In genomic region chr9:94374176-94375056, GRCh38 we compare ENCODE assay signal across 8 cellular contexts. TPM values are rescaled to one million over a fixed set of nuclear protein-coding genes. Genes with fewer than 3 reads are reported as not detected.
DNase-seq lines count a peak whose midpoint lies in the region; ATAC-seq and TF ChIP-seq lines count a peak whose summit lies in the region.
"Not testable (repeated sequence)": the region's sequence is repeated elsewhere in the genome, so short reads cannot be mapped to it uniquely, and the experiment has no call there.

No MANE protein-coding gene starts in this region.

- H3K36me3 ChIP-seq in CD4-positive, CD25-positive, alpha-beta regulatory T cell (ENCODE audit: control insufficient read depth, insufficient read depth, low read length); left lung: not testable (repeated sequence)

- POLR2A ChIA-PET in activated CD4-positive, alpha-beta T cell treated with anti-CD3 and anti-CD28 coated beads, Interleukin-2, amount 10 ng/mL, durations not matched to agents 7 days and 5 days (lab: Charles Lee) = not testable (repeated sequence)

- peak overlapping the region; percentile 91 to 98 (median 96) for H3K4me3 Mint-ChIP-seq in CD4-positive, CD25-positive, alpha-beta regulatory T cell
- H3K4me3 Mint-ChIP-seq in activated CD4-positive, alpha-beta T cell treated with anti-CD3 and anti-CD28 coated beads, Interleukin-2, amount 10 ng/mL, durations not matched to agents 7 days and 5 days = peak overlapping the region; percentile 86
- H3K4me3 Mint-ChIP-seq in dendritic cell treated with granulocyte-macrophage colony-stimulating factor and Interleukin-4, amounts not matched to agents 40 ng/mL and 50 ng/mL, for 4 days = peak overlapping the region; percentile 72

- H3K27ac ChIP-seq in CD4-positive, CD25-positive, alpha-beta regulatory T cell (ENCODE audit: insufficient read depth, low read length, poor library complexity, severe bottlenecking) = peak overlapping the region; percentile 62
- H3K27ac ChIP-seq in left lung = peak overlapping the region; percentile 53 to 84

- TF ChIP-seq CTCF in left lung (IDR thresholded peaks at IDR 0.05) = not testable (repeated sequence)

- not testable (repeated sequence) for H3K9me3 Mint-ChIP-seq in CD4-positive, CD25-positive, alpha-beta regulatory T cell; activated CD4-positive, alpha-beta T cell treated with anti-CD3 and anti-CD28 coated beads, Interleukin-2, amount 10 ng/mL, durations not matched to agents 7 days and 5 days; dendritic cell treated with granulocyte-macrophage colony-stimulating factor and Interleukin-4, amounts not matched to agents 40 ng/mL and 50 ng/mL, for 4 days

- peak overlapping the region; percentile 60 to 90 (median 85) for H3K27ac Mint-ChIP-seq in CD4-positive, CD25-positive, alpha-beta regulatory T cell
- peak overlapping the region; percentile 92 for H3K27ac Mint-ChIP-seq in activated CD4-positive, alpha-beta T cell treated with anti-CD3 and anti-CD28 coated beads, Interleukin-2, amount 10 ng/mL, durations not matched to agents 7 days and 5 days
- peak overlapping the region; percentile 83 for H3K27ac Mint-ChIP-seq in dendritic cell treated with granulocyte-macrophage colony-stimulating factor and Interleukin-4, amounts not matched to agents 40 ng/mL and 50 ng/mL, for 4 days

- H3K9me3 ChIP-seq in CD4-positive, CD25-positive, alpha-beta regulatory T cell (ENCODE audit: control insufficient read depth in 2 of 2, low read length in 2 of 2); left lung: not testable (repeated sequence)

- peak overlapping the region; percentile 79 for H3K4me3 ChIP-seq in CD4-positive, CD25-positive, alpha-beta regulatory T cell (ENCODE audit: low read depth, low read length)
- H3K4me3 ChIP-seq in left lung = peak overlapping the region; percentile 35 to 53

- H3K4me1 Mint-ChIP-seq in CD4-positive, CD25-positive, alpha-beta regulatory T cell = peaks cover 0 to 15% (median 5%) of the 10 kb centered on the region in 4 donors
- H3K4me1 Mint-ChIP-seq in activated CD4-positive, alpha-beta T cell treated with anti-CD3 and anti-CD28 coated beads, Interleukin-2, amount 10 ng/mL, durations not matched to agents 7 days and 5 days; dendritic cell treated with granulocyte-macrophage colony-stimulating factor and Interleukin-4, amounts not matched to agents 40 ng/mL and 50 ng/mL, for 4 days (ENCODE audit: low read depth): not testable (repeated sequence)

- H3K27me3 Mint-ChIP-seq in CD4-positive, CD25-positive, alpha-beta regulatory T cell; activated CD4-positive, alpha-beta T cell treated with anti-CD3 and anti-CD28 coated beads, Interleukin-2, amount 10 ng/mL, durations not matched to agents 7 days and 5 days; dendritic cell treated with granulocyte-macrophage colony-stimulating factor and Interleukin-4, amounts not matched to agents 40 ng/mL and 50 ng/mL, for 4 days: not testable (repeated sequence)

- peak; percentile 88 to 93 (median 89) for DNase-seq in CD4-positive, CD25-positive, alpha-beta regulatory T cell
- peak; percentile 98 for DNase-seq in NCI-H69 (lab: John Stamatoyannopoulos, UW)
- DNase-seq in activated CD4-positive, alpha-beta T cell treated with anti-CD3 and anti-CD28 coated beads, Interleukin-2, amount 10 ng/mL, durations not matched to agents 7 days and 5 days = peak; percentile 91
- peak; percentile 93 to 98 for DNase-seq in left lung
- DNase-seq in stimulated activated CD4-positive, alpha-beta T cell treated with anti-CD3 and anti-CD28 coated beads, Interleukin-2, amount 100 ng/mL, for 4 hours (ENCODE audit: low read depth) = peak; percentile 83

- peak; percentile 95 to 96 for ATAC-seq in CD4-positive, CD25-positive, alpha-beta regulatory T cell (ENCODE audit: low read depth in 2 of 2)
- ATAC-seq in GM19397 (IDR thresholded peaks at IDR 0.05; ENCODE audit: unreplicated experiment) (peak; percentile 93), HG03558 (IDR thresholded peaks at IDR 0.05; ENCODE audit: extremely low read depth, unreplicated experiment) (peak; percentile 85), left lung (peak; percentile 99)

- H3K36me3 Mint-ChIP-seq in CD4-positive, CD25-positive, alpha-beta regulatory T cell; activated CD4-positive, alpha-beta T cell treated with anti-CD3 and anti-CD28 coated beads, Interleukin-2, amount 10 ng/mL, durations not matched to agents 7 days and 5 days (ENCODE audit: low read depth); dendritic cell treated with granulocyte-macrophage colony-stimulating factor and Interleukin-4, amounts not matched to agents 40 ng/mL and 50 ng/mL, for 4 days (ENCODE audit: low read depth): not testable (repeated sequence)

- H3K27me3 ChIP-seq in CD4-positive, CD25-positive, alpha-beta regulatory T cell (ENCODE audit: control insufficient read depth, insufficient read depth, low read length); left lung: not testable (repeated sequence)

- CTCF ChIA-PET in activated CD4-positive, alpha-beta T cell treated with anti-CD3 and anti-CD28 coated beads, Interleukin-2, amount 10 ng/mL, durations not matched to agents 7 days and 5 days (lab: Charles Lee) = interaction anchor here (0.6 kb wide), 1 partner anchor 118 kb away, joined by 3 read pairs; no protein-coding TSS in a partner anchor

- intact Hi-C loops in dendritic cell treated with granulocyte-macrophage colony-stimulating factor and Interleukin-4, amounts not matched to agents 40 ng/mL and 50 ng/mL, for 4 days (cut with micrococcal nuclease); left lung (cut with DNase I): not testable (repeated sequence)

- not testable (repeated sequence) for H3K4me1 ChIP-seq in CD4-positive, CD25-positive, alpha-beta regulatory T cell (ENCODE audit: control insufficient read depth, insufficient read depth, low read length, poor library complexity, severe bottlenecking); left lung

RNA-seq across cellular contexts. Expression of gene NUTM2F, which starts 46.0 kb away (rescaled TPM):
- total RNA-seq in CD4-positive, CD25-positive, alpha-beta regulatory T cell = not detected
- not detected for polyA plus RNA-seq in CD4-positive, CD25-positive, alpha-beta regulatory T cell
- total RNA-seq in activated CD4-positive, alpha-beta T cell treated with anti-CD3 and anti-CD28 coated beads, Interleukin-2, amount 10 ng/mL, durations not matched to agents 7 days and 5 days = not detected
- not detected for total RNA-seq in left lung

Comparison
In these comparisons a context has a peak if more than half of its experiments do, and no peak if none do; other contexts are left out.
1. Peak in every context shown above with its lines: DNase-seq, ATAC-seq, H3K4me3 ChIP-seq and H3K27ac ChIP-seq.